30 cellular contexts compared by ENCODE assay signal in the genomic region with DNA sequence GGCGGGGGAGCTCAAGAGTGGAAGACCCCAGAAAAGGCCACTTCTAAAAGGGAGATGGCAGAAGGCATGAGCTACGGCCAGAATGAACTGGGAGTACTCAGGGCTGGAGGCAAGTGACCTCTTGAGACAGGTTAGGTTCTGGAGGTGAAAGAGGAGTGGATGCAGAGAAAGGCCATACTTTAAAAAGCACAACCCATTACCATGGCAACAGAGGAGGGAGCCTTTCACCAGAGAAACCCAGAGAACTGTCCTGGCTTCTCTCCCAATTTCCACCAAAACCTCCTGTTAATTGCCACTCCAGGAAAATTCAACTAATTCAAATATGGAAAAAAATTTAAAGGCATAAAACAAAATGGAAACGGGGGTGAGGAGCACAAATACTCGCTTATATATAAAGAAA. TPM values are rescaled to one million over a fixed set of nuclear protein-coding genes. Genes with fewer than 3 reads are reported as not detected.
"Had no signal": no experiment of that assay in that cellular context is flagged by ENCODE, and none has a peak within 500 bp of the region (broad histone marks: within the 10 kb centered on the region; RNA-seq: fewer than 3 reads in every experiment).

No MANE protein-coding gene starts in this region.

- H3K27ac ChIP-seq: brain microvascular endothelial cell, coronary artery, dorsolateral prefrontal cortex, neutrophil, pancreas, prostate gland, thyroid gland, upper lobe of right lung had no signal

- ATAC-seq: activated T-cell treated with anti-CD3 and anti-CD28 coated beads, Interleukin-2, amount 50 U/mL, for 4 hours; activated T-helper 17 cell treated with anti-CD3 and anti-CD28 coated beads, Interleukin-2, amount 50 U/mL, for 72 hours; gastrocnemius medialis; left cardiac atrium; pancreas; stimulated activated memory B cell treated with anti-CD40 and anti-IgM and Interleukin-4, amounts not matched to agents 10 μg/mL and 1 μg/mL and 100 μg/mL, for 72 hours; upper lobe of right lung had no signal

- H3K4me1 Mint-ChIP-seq: activated CD4-positive, alpha-beta memory T cell treated with anti-CD3 and anti-CD28 coated beads, Interleukin-2, amount 10 ng/mL, durations not matched to agents 7 days and 5 days; activated CD4-positive, alpha-beta T cell treated with anti-CD3 and anti-CD28 coated beads, Interleukin-2, amount 10 ng/mL, durations not matched to agents 7 days and 5 days; activated T-helper 17 cell treated with anti-CD3 and anti-CD28 coated beads, Interleukin-2, amount 50 U/mL, for 72 hours; nephron had no signal

- H3K36me3 ChIP-seq: brain microvascular endothelial cell, gastrocnemius medialis, neutrophil, pancreas, prostate gland, stomach, thyroid gland, upper lobe of right lung had no signal

- H3K9me3 ChIP-seq: gastrocnemius medialis, neutrophil, pancreas, prostate gland, stomach, thyroid gland had no signal

- H3K4me2 ChIP-seq: smooth muscle cell had no signal

- H3K4me3 ChIP-seq: coronary artery, dorsolateral prefrontal cortex, gastrocnemius medialis, pancreas, prostate gland, smooth muscle cell, stomach, thyroid gland, upper lobe of right lung had no signal

- H3K36me3 Mint-ChIP-seq: stimulated activated memory B cell treated with anti-CD40 and anti-IgM and Interleukin-4, amounts not matched to agents 10 μg/mL and 1 μg/mL and 100 μg/mL, for 72 hours had no signal

- H3K4me3 Mint-ChIP-seq: activated CD4-positive, alpha-beta memory T cell treated with anti-CD3 and anti-CD28 coated beads, Interleukin-2, amount 10 ng/mL, durations not matched to agents 7 days and 5 days; activated CD4-positive, alpha-beta T cell treated with anti-CD3 and anti-CD28 coated beads, Interleukin-2, amount 10 ng/mL, durations not matched to agents 7 days and 5 days; activated T-cell treated with anti-CD3 and anti-CD28 coated beads, Interleukin-2, amount 50 U/mL, for 4 hours; activated T-helper 17 cell treated with anti-CD3 and anti-CD28 coated beads, Interleukin-2, amount 50 U/mL, for 72 hours; nephron; stimulated activated memory B cell treated with anti-CD40 and anti-IgM and Interleukin-4, amounts not matched to agents 10 μg/mL and 1 μg/mL and 100 μg/mL, for 72 hours had no signal

- H3K4me1 ChIP-seq: pancreas, prostate gland, thyroid gland, upper lobe of right lung had no signal

- H3K27me3 ChIP-seq: brain microvascular endothelial cell, gastrocnemius medialis, neutrophil, pancreas, stomach, thyroid gland, upper lobe of right lung had no signal

- DNase-seq: activated CD4-positive, alpha-beta memory T cell treated with anti-CD3 and anti-CD28 coated beads, Interleukin-2, amount 10 ng/mL, durations not matched to agents 7 days and 5 days; activated CD4-positive, alpha-beta T cell treated with anti-CD3 and anti-CD28 coated beads, Interleukin-2, amount 10 ng/mL, durations not matched to agents 7 days and 5 days; activated CD4-positive, CD25-positive, alpha-beta regulatory T cell treated with anti-CD3 and anti-CD28 coated beads, Interleukin-2, amount 50 U/mL, for 72 hours; activated CD8-positive, alpha-beta memory T cell treated with anti-CD3 and anti-CD28 coated beads, Interleukin-2, amount 50 U/mL, for 48 hours; activated gamma-delta T cell treated with Interleukin-2 at 50 U/mL for 16 hours; activated naive CD4-positive, alpha-beta T cell treated with anti-CD3 and anti-CD28 coated beads, Interleukin-2, amount 50 U/mL, for 16 hours; activated T-cell treated with anti-CD3 and anti-CD28 coated beads, Interleukin-2, amount 50 U/mL, for 4 hours; amniotic stem cell; brain microvascular endothelial cell; dorsolateral prefrontal cortex; effector memory CD4-positive, alpha-beta T cell; gastrocnemius medialis; glutamatergic neuron; left cardiac atrium; mammary epithelial cell; pancreas; stimulated activated CD4-positive, alpha-beta T cell treated with anti-CD3 and anti-CD28 coated beads, Interleukin-1b, Interleukin-23, amount 100 ng/mL, for 48 hours; stimulated activated CD4-positive, alpha-beta T cell treated with anti-CD3 and anti-CD28 coated beads, Interleukin-4, amount 100 ng/mL, for 4 hours; stimulated activated CD8-positive, alpha-beta memory T cell treated with anti-CD3 and anti-CD28 coated beads, Interleukin-4, amount 100 ng/mL, for 48 hours; stomach; T1000; thyroid gland; upper lobe of right lung had no signal

- H3K27ac Mint-ChIP-seq: activated CD4-positive, alpha-beta memory T cell treated with anti-CD3 and anti-CD28 coated beads, Interleukin-2, amount 10 ng/mL, durations not matched to agents 7 days and 5 days; activated CD4-positive, alpha-beta T cell treated with anti-CD3 and anti-CD28 coated beads, Interleukin-2, amount 10 ng/mL, durations not matched to agents 7 days and 5 days; activated T-helper 17 cell treated with anti-CD3 and anti-CD28 coated beads, Interleukin-2, amount 50 U/mL, for 72 hours; nephron; stimulated activated memory B cell treated with anti-CD40 and anti-IgM and Interleukin-4, amounts not matched to agents 10 μg/mL and 1 μg/mL and 100 μg/mL, for 72 hours had no signal

RNA-seq across cellular contexts. Expression of a gene that starts 15.8 kb away (rescaled TPM):
- total RNA-seq: activated T-cell treated with anti-CD3 and anti-CD28 coated beads, Interleukin-2, amount 50 U/mL, for 4 hours had no signal
